ENCODE assay signal across 2 cellular contexts in the genomic region with DNA sequence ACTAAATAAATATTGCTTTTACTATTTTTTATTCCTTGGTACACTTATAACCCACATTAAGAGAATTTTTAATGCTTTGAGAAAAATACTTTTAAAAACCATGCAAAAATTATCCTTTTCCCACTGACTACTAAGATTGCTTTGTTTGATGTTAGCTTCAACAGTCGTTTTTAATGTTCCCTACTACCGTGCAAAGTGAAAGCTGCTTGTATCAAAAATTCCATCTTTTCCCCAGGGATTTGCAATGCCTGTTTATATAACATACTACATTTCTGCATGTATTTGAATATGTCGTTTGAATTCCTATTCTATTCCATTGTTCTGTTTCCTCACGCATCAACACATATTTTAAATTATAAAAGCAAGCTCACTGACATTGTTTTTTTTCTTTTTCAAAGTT.
TF ChIP-seq lines count a peak whose summit lies in the region.

No MANE protein-coding gene starts in this region.

TF ChIP-seq in SK-N-SH, 30 proteins besides CTCF, POLR2A, EP300 and RAD21 (continued from another document):
- TF ChIP-seq, protein P1, sequence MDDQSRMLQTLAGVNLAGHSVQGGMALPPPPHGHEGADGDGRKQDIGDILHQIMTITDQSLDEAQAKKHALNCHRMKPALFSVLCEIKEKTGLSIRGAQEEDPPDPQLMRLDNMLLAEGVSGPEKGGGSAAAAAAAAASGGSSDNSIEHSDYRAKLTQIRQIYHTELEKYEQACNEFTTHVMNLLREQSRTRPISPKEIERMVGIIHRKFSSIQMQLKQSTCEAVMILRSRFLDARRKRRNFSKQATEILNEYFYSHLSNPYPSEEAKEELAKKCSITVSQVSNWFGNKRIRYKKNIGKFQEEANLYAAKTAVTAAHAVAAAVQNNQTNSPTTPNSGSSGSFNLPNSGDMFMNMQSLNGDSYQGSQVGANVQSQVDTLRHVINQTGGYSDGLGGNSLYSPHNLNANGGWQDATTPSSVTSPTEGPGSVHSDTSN (IDR thresholded peaks at IDR 0.05), result no peak
- TF ChIP-seq, protein P2, sequence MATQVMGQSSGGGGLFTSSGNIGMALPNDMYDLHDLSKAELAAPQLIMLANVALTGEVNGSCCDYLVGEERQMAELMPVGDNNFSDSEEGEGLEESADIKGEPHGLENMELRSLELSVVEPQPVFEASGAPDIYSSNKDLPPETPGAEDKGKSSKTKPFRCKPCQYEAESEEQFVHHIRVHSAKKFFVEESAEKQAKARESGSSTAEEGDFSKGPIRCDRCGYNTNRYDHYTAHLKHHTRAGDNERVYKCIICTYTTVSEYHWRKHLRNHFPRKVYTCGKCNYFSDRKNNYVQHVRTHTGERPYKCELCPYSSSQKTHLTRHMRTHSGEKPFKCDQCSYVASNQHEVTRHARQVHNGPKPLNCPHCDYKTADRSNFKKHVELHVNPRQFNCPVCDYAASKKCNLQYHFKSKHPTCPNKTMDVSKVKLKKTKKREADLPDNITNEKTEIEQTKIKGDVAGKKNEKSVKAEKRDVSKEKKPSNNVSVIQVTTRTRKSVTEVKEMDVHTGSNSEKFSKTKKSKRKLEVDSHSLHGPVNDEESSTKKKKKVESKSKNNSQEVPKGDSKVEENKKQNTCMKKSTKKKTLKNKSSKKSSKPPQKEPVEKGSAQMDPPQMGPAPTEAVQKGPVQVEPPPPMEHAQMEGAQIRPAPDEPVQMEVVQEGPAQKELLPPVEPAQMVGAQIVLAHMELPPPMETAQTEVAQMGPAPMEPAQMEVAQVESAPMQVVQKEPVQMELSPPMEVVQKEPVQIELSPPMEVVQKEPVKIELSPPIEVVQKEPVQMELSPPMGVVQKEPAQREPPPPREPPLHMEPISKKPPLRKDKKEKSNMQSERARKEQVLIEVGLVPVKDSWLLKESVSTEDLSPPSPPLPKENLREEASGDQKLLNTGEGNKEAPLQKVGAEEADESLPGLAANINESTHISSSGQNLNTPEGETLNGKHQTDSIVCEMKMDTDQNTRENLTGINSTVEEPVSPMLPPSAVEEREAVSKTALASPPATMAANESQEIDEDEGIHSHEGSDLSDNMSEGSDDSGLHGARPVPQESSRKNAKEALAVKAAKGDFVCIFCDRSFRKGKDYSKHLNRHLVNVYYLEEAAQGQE (IDR thresholded peaks at IDR 0.05; ENCODE audit: low read depth, low read length), result no peak
- TF ChIP-seq TCF12 (IDR thresholded peaks at IDR 0.05) (no peak), NFIC (IDR thresholded peaks at IDR 0.05; ENCODE audit: borderline replicate concordance) (no peak), JUND (IDR thresholded peaks at IDR 0.05) (no peak), NRF1 (IDR thresholded peaks at IDR 0.05; ENCODE audit: low read depth, low read length) (no peak)

TF ChIP-seq in WTC11, 78 proteins besides CTCF, POLR2A, EP300 and RAD21 (continued from another document):
- TF ChIP-seq, protein P3, sequence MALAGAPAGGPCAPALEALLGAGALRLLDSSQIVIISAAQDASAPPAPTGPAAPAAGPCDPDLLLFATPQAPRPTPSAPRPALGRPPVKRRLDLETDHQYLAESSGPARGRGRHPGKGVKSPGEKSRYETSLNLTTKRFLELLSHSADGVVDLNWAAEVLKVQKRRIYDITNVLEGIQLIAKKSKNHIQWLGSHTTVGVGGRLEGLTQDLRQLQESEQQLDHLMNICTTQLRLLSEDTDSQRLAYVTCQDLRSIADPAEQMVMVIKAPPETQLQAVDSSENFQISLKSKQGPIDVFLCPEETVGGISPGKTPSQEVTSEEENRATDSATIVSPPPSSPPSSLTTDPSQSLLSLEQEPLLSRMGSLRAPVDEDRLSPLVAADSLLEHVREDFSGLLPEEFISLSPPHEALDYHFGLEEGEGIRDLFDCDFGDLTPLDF (CRISPR knock-in tag; IDR thresholded peaks at IDR 0.05), result no peak
- TF ChIP-seq, protein P4, sequence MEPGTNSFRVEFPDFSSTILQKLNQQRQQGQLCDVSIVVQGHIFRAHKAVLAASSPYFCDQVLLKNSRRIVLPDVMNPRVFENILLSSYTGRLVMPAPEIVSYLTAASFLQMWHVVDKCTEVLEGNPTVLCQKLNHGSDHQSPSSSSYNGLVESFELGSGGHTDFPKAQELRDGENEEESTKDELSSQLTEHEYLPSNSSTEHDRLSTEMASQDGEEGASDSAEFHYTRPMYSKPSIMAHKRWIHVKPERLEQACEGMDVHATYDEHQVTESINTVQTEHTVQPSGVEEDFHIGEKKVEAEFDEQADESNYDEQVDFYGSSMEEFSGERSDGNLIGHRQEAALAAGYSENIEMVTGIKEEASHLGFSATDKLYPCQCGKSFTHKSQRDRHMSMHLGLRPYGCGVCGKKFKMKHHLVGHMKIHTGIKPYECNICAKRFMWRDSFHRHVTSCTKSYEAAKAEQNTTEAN (CRISPR knock-in tag; IDR thresholded peaks at IDR 0.05), result no peak
- TF ChIP-seq JAZF1 (CRISPR knock-in tag; IDR thresholded peaks at IDR 0.05) (no peak), SOX15 (CRISPR knock-in tag; IDR thresholded peaks at IDR 0.05) (no peak)
- TF ChIP-seq, protein P5, sequence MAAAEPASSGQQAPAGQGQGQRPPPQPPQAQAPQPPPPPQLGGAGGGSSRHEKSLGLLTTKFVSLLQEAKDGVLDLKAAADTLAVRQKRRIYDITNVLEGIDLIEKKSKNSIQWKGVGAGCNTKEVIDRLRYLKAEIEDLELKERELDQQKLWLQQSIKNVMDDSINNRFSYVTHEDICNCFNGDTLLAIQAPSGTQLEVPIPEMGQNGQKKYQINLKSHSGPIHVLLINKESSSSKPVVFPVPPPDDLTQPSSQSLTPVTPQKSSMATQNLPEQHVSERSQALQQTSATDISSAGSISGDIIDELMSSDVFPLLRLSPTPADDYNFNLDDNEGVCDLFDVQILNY (CRISPR knock-in tag; IDR thresholded peaks at IDR 0.05), result no peak
